14 cellular contexts compared by ENCODE assay signal in genomic region chr16:20867585-20867984, GRCh38. TPM values are rescaled to one million over a fixed set of nuclear protein-coding genes. Genes with fewer than 3 reads are reported as not detected.
DNase-seq lines count a peak whose midpoint lies in the region; FAIRE-seq and TF ChIP-seq lines count a peak whose summit lies in the region.
"Had no signal": no experiment of that assay in that cellular context is flagged by ENCODE, and none has a peak within 500 bp of the region (broad histone marks: within the 10 kb centered on the region; RNA-seq: fewer than 3 reads in every experiment).

No MANE protein-coding gene starts in this region.

- FAIRE-seq in D721Med (lab: Jason Lieb, UNC): no peak
- FAIRE-seq in RCC 7860 (lab: Jason Lieb, UNC): no peak
- FAIRE-seq: colon, G401.6 had no signal

- TF ChIP-seq CTCF in D721Med (IDR thresholded peaks at IDR 0.05; ENCODE audit: insufficient read depth, missing control alignments) (no peak), progenitor cell of endocrine pancreas (IDR thresholded peaks at IDR 0.05; ENCODE audit: unreplicated experiment) (no peak), GM13976 (IDR thresholded peaks at IDR 0.05; ENCODE audit: borderline replicate concordance, control extremely low read depth, extremely low read depth, insufficient read depth, missing control alignments) (no peak)

- no peaks in the 10 kb centered on the region for H3K27me3 ChIP-seq in H7 (ENCODE audit: control insufficient read depth, insufficient read depth, low read length)

- H3K27ac Mint-ChIP-seq in progenitor cell of endocrine pancreas: peak overlapping the region; percentile 54
- H3K27ac Mint-ChIP-seq: activated CD4-positive, alpha-beta memory T cell treated with anti-CD3 and anti-CD28 coated beads for 36 hours had no signal

- DNase-seq in D721Med (ENCODE audit: insufficient read length, low spot score): peak; percentile 33
- DNase-seq in RCC 7860 (ENCODE audit: low spot score): peak; percentile 31
- DNase-seq in dermis blood vessel endothelial cell: peak; percentile 66
- DNase-seq in progenitor cell of endocrine pancreas (ENCODE audit: low spot score, unreplicated experiment): no peak
- DNase-seq in stimulated activated CD4-positive, alpha-beta T cell treated with anti-CD3 and anti-CD28 coated beads, Interleukin-15, amount 100 ng/mL, for 24 hours: no peak
- DNase-seq in H7: no peak
- DNase-seq in NCI-H1105 (lab: John Stamatoyannopoulos, UW): no peak
- DNase-seq in GM13976 (ENCODE audit: low spot score): no peak
- DNase-seq: activated CD4-positive, alpha-beta memory T cell treated with anti-CD3 and anti-CD28 coated beads for 36 hours; activated gamma-delta T cell treated with Interleukin-2 at 50 U/mL for 16 hours; KG1; NCI-H2029 treated with DMSO at 0.1 percent for 48 hours had no signal

- H3K9me3 Mint-ChIP-seq in progenitor cell of endocrine pancreas (ENCODE audit: low read depth): peaks cover 3% of the 10 kb centered on the region
- H3K9me3 Mint-ChIP-seq: activated CD4-positive, alpha-beta memory T cell treated with anti-CD3 and anti-CD28 coated beads for 36 hours had no signal

- no peak overlapping the region for H3K4me3 ChIP-seq in H7 (ENCODE audit: insufficient read depth, low read depth, low read length)

- no peaks in the 10 kb centered on the region for H3K36me3 ChIP-seq in H7 (replicated peaks; ENCODE audit: control insufficient read depth, insufficient read depth, low read length)

- in situ Hi-C loops in GM13976 (cut with MboI; ENCODE audit: low sequenced_read_pairs, unreplicated experiment): no loop called here

- peaks cover 19% of the 10 kb centered on the region for H3K4me1 Mint-ChIP-seq in progenitor cell of endocrine pancreas (ENCODE audit: low read depth)

- H3K4me3 Mint-ChIP-seq in progenitor cell of endocrine pancreas (ENCODE audit: low read depth): no peak overlapping the region
- H3K4me3 Mint-ChIP-seq: activated CD4-positive, alpha-beta memory T cell treated with anti-CD3 and anti-CD28 coated beads for 36 hours had no signal

- H3K27me3 Mint-ChIP-seq in progenitor cell of endocrine pancreas: no peaks in the 10 kb centered on the region
- H3K27me3 Mint-ChIP-seq: activated CD4-positive, alpha-beta memory T cell treated with anti-CD3 and anti-CD28 coated beads for 36 hours had no signal

- H3K36me3 Mint-ChIP-seq in progenitor cell of endocrine pancreas (ENCODE audit: insufficient read depth): peaks cover 4% of the 10 kb centered on the region

RNA-seq across cellular contexts. Expression of gene DCUN1D3, which starts 32.6 kb away (rescaled TPM):
- total RNA-seq in dermis blood vessel endothelial cell: 33.8 and 80.8 TPM in 2 replicates
- 23.2 and 24.2 TPM in 2 replicates for total RNA-seq in progenitor cell of endocrine pancreas
- 10.4 and 11.9 TPM in 2 replicates for total RNA-seq in H7 (2014; rRNA removed; shearing (Covaris generic))

RNA-seq across cellular contexts. Expression of gene LYRM1, which starts 33.0 kb away (rescaled TPM):
- total RNA-seq in dermis blood vessel endothelial cell (75.2 and 87.4 TPM in 2 replicates), progenitor cell of endocrine pancreas (32.5 and 34.2 TPM in 2 replicates)
- 29.8 and 42.4 TPM in 2 replicates for total RNA-seq in H7 (2014; rRNA removed; shearing (Covaris generic))

Comparison
In these comparisons a context has a peak if more than half of its experiments do, and no peak if none do; other contexts are left out.
1. DNase-seq: peak in D721Med (single experiment), RCC 7860 (single experiment) and dermis blood vessel endothelial cell (single experiment); none in progenitor cell of endocrine pancreas (single experiment), stimulated activated CD4-positive, alpha-beta T cell treated with anti-CD3 and anti-CD28 coated beads, Interleukin-15, amount 100 ng/mL, for 24 hours (single experiment), H7 (single experiment), NCI-H1105 (single experiment) and GM13976 (single experiment).